ENCODE assay signal across 8 cellular contexts in genomic region chr15:52020253-52021085, GRCh38. TPM values are rescaled to one million over a fixed set of nuclear protein-coding genes. Genes with fewer than 3 reads are reported as not detected.
DNase-seq lines count a peak whose midpoint lies in the region; ATAC-seq, FAIRE-seq and TF ChIP-seq lines count a peak whose summit lies in the region.

No MANE protein-coding gene starts in this region.

- H3K27me3 ChIP-seq in CD8-positive, alpha-beta memory T cell (ENCODE audit: insufficient read depth, low read length, poor library complexity, severe bottlenecking), result no peaks in the 10 kb centered on the region
- H3K27me3 ChIP-seq in K562 (ENCODE audit: control insufficient read depth in 2 of 2, insufficient read depth in 2 of 2, low read length in 2 of 2), result no peaks in the 10 kb centered on the region

- H3K4me3 Mint-ChIP-seq in CD8-positive, alpha-beta memory T cell, result peak overlapping the region; percentile 87 to 97 (median 92)

- peaks cover 0 to 9% (median 0%) of the 10 kb centered on the region in 3 donors for H3K36me3 Mint-ChIP-seq in CD8-positive, alpha-beta memory T cell

- peak overlapping the region; percentile 84 for H3K4me3 ChIP-seq in CD8-positive, alpha-beta memory T cell (ENCODE audit: low read length)
- peak overlapping the region; percentile 97 for H3K4me3 ChIP-seq in LNCaP clone FGC (ENCODE audit: low read depth, low read length)
- H3K4me3 ChIP-seq in K562, result peak overlapping the region; percentile 78

- peak; percentile 15 for ATAC-seq in K562
- peak; percentile 2 for ATAC-seq in left lobe of liver

- no peaks in the 10 kb centered on the region for H3K36me3 ChIP-seq in CD8-positive, alpha-beta memory T cell (ENCODE audit: insufficient read depth, low read length)
- H3K36me3 ChIP-seq in K562 (ENCODE audit: control insufficient read depth, insufficient read depth, low read length), result peaks cover 10% of the 10 kb centered on the region; the same call in 2 of the 3 replicates

- H3K27me3 Mint-ChIP-seq in CD8-positive, alpha-beta memory T cell, result peaks cover 0 to 3% of the 10 kb centered on the region in 2 donors

- no peak for TF ChIP-seq EP300 in K562 (IDR thresholded peaks at IDR 0.05; ENCODE audit: low read length)

- no peak for TF ChIP-seq POLR2A in K562 (conservative IDR thresholded peaks at IDR 0.05)

- TF ChIP-seq CTCF in LNCaP clone FGC (IDR thresholded peaks at IDR 0.05; ENCODE audit: control insufficient read depth, extremely low read depth, insufficient read depth) (no peak), K562 (IDR thresholded peaks at IDR 0.05 in 2 of 3, conservative IDR thresholded peaks at IDR 0.05 in 1 of 3; ENCODE audit: insufficient read depth in 2 of 3, low read depth in 1 of 3, low read length in 3 of 3) (no peak)

- no peaks in the 10 kb centered on the region for H3K9me3 Mint-ChIP-seq in CD8-positive, alpha-beta memory T cell

- peak overlapping the region; percentile 96 to 98 for H3K9ac ChIP-seq in K562 (ENCODE audit: insufficient read depth in 1 of 2, low read depth in 2 of 2, low read length in 2 of 2)

- peak overlapping the region; percentile 94 for H3K4me2 ChIP-seq in K562 (ENCODE audit: insufficient read depth, low read length)

- CTCF ChIA-PET in CD8-positive, alpha-beta memory T cell (lab: Charles Lee), result interaction anchor here (1.2 to 1.7 kb wide), 5 partner anchors 20 to 188 kb away, joined by 3 to 6 read pairs (median 4); no protein-coding TSS in a partner anchor
- CTCF ChIA-PET in K562 (lab: Yijun Ruan, JAX; ENCODE audit: low intra/inter-chr PET ratio), result no interaction called here

- peaks cover 30% of the 10 kb centered on the region for H3K4me1 ChIP-seq in CD8-positive, alpha-beta memory T cell (ENCODE audit: insufficient read depth, low read length)
- H3K4me1 ChIP-seq in K562 (replicated peaks in 1 of 2; ENCODE audit: control insufficient read depth in 2 of 2, insufficient read depth in 2 of 2, low read length in 2 of 2), result peaks cover 10 to 31% of the 10 kb centered on the region in 2 experiments; a peak in 4 of 5 replicates

- no peak for DNase-seq in CD8-positive, alpha-beta memory T cell
- peak; percentile 75 for DNase-seq in LNCaP clone FGC (ENCODE audit: low read depth)
- no peak for DNase-seq in K562 (ENCODE audit: extremely low read depth in 1 of 4, low spot score in 3 of 4)
- DNase-seq in left lobe of liver (ENCODE audit: low spot score), result no peak
- DNase-seq in mucosa of gallbladder (ENCODE audit: low spot score), result no peak
- no peak for DNase-seq in DMS153 (lab: John Stamatoyannopoulos, UW)
- DNase-seq in AG08395 (ENCODE audit: low spot score), result no peak

- intact Hi-C loops in K562 (cut with micrococcal nuclease), result loop anchor here (2.0 to 5.0 kb wide), 2 partner anchors 38 to 57 kb away; no protein-coding TSS in a partner anchor

- H3K4me1 Mint-ChIP-seq in CD8-positive, alpha-beta memory T cell, result peaks cover 30 to 49% (median 43%) of the 10 kb centered on the region in 3 donors

- POLR2A ChIA-PET in CD8-positive, alpha-beta memory T cell (lab: Charles Lee), result interaction anchor here (0.6 to 2.9 kb wide), 8 partner anchors 10 to 160 kb away, joined by 3 to 22 read pairs (median 6); partner anchors contain the start of gene LEO1
- POLR2A ChIA-PET in K562 (lab: Yijun Ruan, JAX), result interaction anchor here (0.6 to 7.3 kb wide), 11 partner anchors 12 to 137 kb away, joined by 3 to 84 read pairs (median 4); no protein-coding TSS in a partner anchor

- peak; percentile 46 for FAIRE-seq in K562 (lab: Jason Lieb, UNC)

- no peaks in the 10 kb centered on the region for H3K9me3 ChIP-seq in CD8-positive, alpha-beta memory T cell (ENCODE audit: low read length)
- no peaks in the 10 kb centered on the region for H3K9me3 ChIP-seq in K562 (replicated peaks; ENCODE audit: control insufficient read depth, insufficient read depth, low read depth, low read length)

- TF ChIP-seq RAD21 in K562 (CRISPR knock-in tag; conservative IDR thresholded peaks at IDR 0.05 in 1 of 2, IDR thresholded peaks at IDR 0.05 in 1 of 2), result no peak; a peak in 1 of 4 replicates

- WGBS in K562 (ENCODE audit: insufficient coverage, low coverage, missing lambda C conversion rate), result 0% methylated on average over 10 of the region's 10 CpGs

- BruUV-seq in K562 (replicated peaks; lab: Mats Ljungman, UMichigan), result no TSS peak

- peak overlapping the region; percentile 80 for H3K27ac ChIP-seq in CD8-positive, alpha-beta memory T cell (ENCODE audit: low read depth, low read length)
- H3K27ac ChIP-seq in K562 (ENCODE audit: extremely low read depth, low read depth, low read length) (peak overlapping the region; percentile 97), temporal lobe (ENCODE audit: low read depth, low read length) (peak overlapping the region; percentile 95)

- H3K9me1 ChIP-seq in K562 (ENCODE audit: control insufficient read depth, insufficient read depth, low read length), result no peaks in the 10 kb centered on the region

- peaks cover 66% of the 10 kb centered on the region for H3K79me2 ChIP-seq in K562 (ENCODE audit: control insufficient read depth, insufficient read depth, low read length)

- in situ Hi-C loops in K562 (cut with MboI), result no loop called here

- H2AFZ ChIP-seq in K562 (ENCODE audit: low read depth, low read length), result no peak overlapping the region

- peak overlapping the region; percentile 88 to 98 (median 95) for H3K27ac Mint-ChIP-seq in CD8-positive, alpha-beta memory T cell

- no peaks in the 10 kb centered on the region for H4K20me1 ChIP-seq in K562 (replicated peaks; ENCODE audit: control insufficient read depth, insufficient read depth, low read length)

TF ChIP-seq in K562, 482 proteins besides CTCF, POLR2A, EP300 and RAD21 (continues in another document):
- TF ChIP-seq SRSF7 (optimal IDR thresholded peaks at IDR 0.05; ENCODE audit: low read depth, low read length), result no peak
- TF ChIP-seq XRCC4 (IDR thresholded peaks at IDR 0.05; ENCODE audit: extremely low read depth, insufficient read depth, insufficient read length), result no peak

RNA-seq across cellular contexts. Expression of gene MAPK6, which starts 1.4 kb away (rescaled TPM):
- total RNA-seq in CD8-positive, alpha-beta memory T cell, result 100 to 1,000 TPM in 1 of 2 experiments, 10 to 100 TPM in 1; 97.6 to 103 TPM
- 7.9 TPM for polyA plus RNA-seq in CD8-positive, alpha-beta memory T cell
- 37.7 and 101 TPM in 2 replicates for total RNA-seq in K562 (2011; cell fraction: chromatin; rRNA removed; ENCODE audit: low replicate concordance)
- 11.5 and 15.7 TPM in 2 replicates for total RNA-seq in K562 (2011; cell fraction: nucleolus; rRNA removed)
- 27.8 and 41.8 TPM in 2 replicates for total RNA-seq in K562 (2011; cell fraction: nucleoplasm; rRNA removed)
- total RNA-seq in K562 (2014; rRNA removed) (49.9 and 51.2 TPM in 2 replicates), K562 (2014; rRNA removed; fragmentation: Illumina TruSeq; extraction: Trizol) (97.1 and 110 TPM in 2 replicates), K562 (2015; rRNA removed; fragmentation: Illumina TruSeq; extraction: Trizol) (76.3 and 81.5 TPM in 2 replicates), K562 (2021) (92.0 and 94.4 TPM in 2 replicates), left lobe of liver (20.0 TPM), temporal lobe (64.2 TPM), mucosa of gallbladder (41.2 TPM)
- polyA plus RNA-seq in K562 (2011; rRNA removed) (71.5 and 84.7 TPM in 2 replicates), K562 (2014; fragmentation: Illumina TruSeq; extraction: Trizol) (70.4 and 74.0 TPM in 2 replicates), K562 (2014; fragmentation: Nextera tagmentation; extraction: Ambion mirVana) (10 to 100 TPM; 28.5 to 30.8 TPM), K562 (2014; rRNA removed) (36.2 and 39.4 TPM in 2 replicates)
- 14.9 and 33.5 TPM in 2 replicates for polyA plus RNA-seq in K562 (2011; cell fraction: cytosol; rRNA removed)
- 13.7 and 24.3 TPM in 2 replicates for polyA plus RNA-seq in K562 (2011; cell fraction: nucleus; rRNA removed)
- polyA plus RNA-seq in K562 (2012), result 46.7 and 46.9 TPM in 2 replicates
- 154 and 186 TPM in 2 replicates for polyA minus RNA-seq in K562 (2011; rRNA and poly(A)+ RNA removed)
- polyA minus RNA-seq in K562 (2011; cell fraction: cytosol; rRNA and poly(A)+ RNA removed), result 51.0 and 52.9 TPM in 2 replicates
- polyA minus RNA-seq in K562 (2011; cell fraction: nucleus; rRNA and poly(A)+ RNA removed), result 12.5 and 25.4 TPM in 2 replicates

RNA-seq across cellular contexts. Expression of gene LEO1, which starts 48.9 kb away (rescaled TPM):
- 10 to 100 TPM; 36.0 to 38.2 TPM for total RNA-seq in CD8-positive, alpha-beta memory T cell
- polyA plus RNA-seq in CD8-positive, alpha-beta memory T cell, result 27.3 TPM
- 11.5 and 34.7 TPM in 2 replicates for total RNA-seq in K562 (2011; cell fraction: chromatin; rRNA removed; ENCODE audit: low replicate concordance)
- 7.7 and 8.7 TPM in 2 replicates for total RNA-seq in K562 (2011; cell fraction: nucleolus; rRNA removed)
- 18.7 and 25.7 TPM in 2 replicates for total RNA-seq in K562 (2011; cell fraction: nucleoplasm; rRNA removed)
- total RNA-seq in K562 (2014; rRNA removed) (33.4 and 37.9 TPM in 2 replicates), K562 (2014; rRNA removed; fragmentation: Illumina TruSeq; extraction: Trizol) (40.9 and 44.1 TPM in 2 replicates), K562 (2015; rRNA removed; fragmentation: Illumina TruSeq; extraction: Trizol) (42.5 and 44.0 TPM in 2 replicates), K562 (2021) (19.2 and 19.6 TPM in 2 replicates), left lobe of liver (10.1 TPM), temporal lobe (32.9 TPM), mucosa of gallbladder (18.0 TPM)
- polyA plus RNA-seq in K562 (2011; rRNA removed) (6.1 and 8.4 TPM in 2 replicates), K562 (2014; fragmentation: Illumina TruSeq; extraction: Trizol) (37.8 and 48.3 TPM in 2 replicates), K562 (2014; fragmentation: Nextera tagmentation; extraction: Ambion mirVana) (10 to 100 TPM; 26.0 to 38.7 TPM), K562 (2014; rRNA removed) (28.8 and 37.2 TPM in 2 replicates)
- 0.76 and 2.3 TPM in 2 replicates for polyA plus RNA-seq in K562 (2011; cell fraction: cytosol; rRNA removed)
- 2.4 and 3.5 TPM in 2 replicates for polyA plus RNA-seq in K562 (2011; cell fraction: nucleus; rRNA removed)
- 15.7 and 29.5 TPM in 2 replicates for polyA plus RNA-seq in K562 (2012)
- 20.8 and 22.3 TPM in 2 replicates for polyA minus RNA-seq in K562 (2011; rRNA and poly(A)+ RNA removed)
- 4.6 and 5.0 TPM in 2 replicates for polyA minus RNA-seq in K562 (2011; cell fraction: cytosol; rRNA and poly(A)+ RNA removed)
- 3.5 and 7.9 TPM in 2 replicates for polyA minus RNA-seq in K562 (2011; cell fraction: nucleus; rRNA and poly(A)+ RNA removed)
